Comparison of ENCODE assay signal across 8 cellular contexts in the genomic region with DNA sequence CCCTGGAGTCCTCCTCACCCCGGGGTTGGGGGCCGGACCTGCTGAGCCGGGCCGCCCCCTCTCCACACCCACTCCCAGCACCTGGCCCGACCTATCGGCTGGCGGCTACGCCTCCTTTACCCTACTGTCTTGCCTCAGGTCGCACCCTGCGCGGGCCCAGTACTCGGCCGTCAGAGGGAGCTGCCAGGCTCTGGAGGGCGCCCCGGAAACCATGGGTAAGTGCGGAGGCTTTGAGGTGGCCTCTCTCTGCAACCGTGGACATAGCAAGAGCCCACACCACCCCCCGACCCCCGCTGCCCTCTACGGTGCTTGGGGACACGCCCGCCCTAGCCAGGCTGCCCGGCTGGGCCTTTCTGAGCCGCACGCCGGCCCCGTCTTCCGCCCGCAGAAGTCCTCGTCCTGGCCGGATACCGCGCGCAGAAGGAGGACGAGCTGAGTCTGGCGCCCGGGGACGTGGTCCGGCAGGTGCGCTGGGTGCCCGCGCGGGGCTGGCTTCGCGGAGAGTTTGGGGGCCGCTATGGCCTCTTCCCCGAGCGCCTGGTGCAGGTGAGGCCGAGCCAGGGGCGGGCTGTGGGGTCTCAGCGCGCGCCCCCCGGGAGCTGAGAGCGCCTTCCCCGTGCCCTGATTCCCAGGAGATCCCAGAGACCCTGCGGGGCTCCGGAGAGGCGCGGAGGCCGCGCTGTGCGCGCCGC. TPM values are rescaled to one million over a fixed set of nuclear protein-coding genes. Genes with fewer than 3 reads are reported as not detected.
DNase-seq lines count a peak whose midpoint lies in the region; ATAC-seq and TF ChIP-seq lines count a peak whose summit lies in the region.

Gene SH3D21 (plus strand): TSS at position 159 of the 692 bp plus-strand sequence. CDS start 53 bp downstream, at position 212.

- no peaks in the 10 kb centered on the region for H3K27me3 ChIP-seq in upper lobe of right lung

- H3K36me3 ChIP-seq in KOPT-K1 (ENCODE audit: insufficient read depth, low read length) (peaks cover 48% of the 10 kb centered on the region), upper lobe of right lung (peaks cover 34% of the 10 kb centered on the region)

- TF ChIP-seq CTCF in GM10248 (IDR thresholded peaks at IDR 0.05; ENCODE audit: control extremely low read depth, extremely low read depth, low read depth, missing control alignments) (peak; percentile 26), WTC11 (IDR thresholded peaks at IDR 0.05) (no peak), upper lobe of right lung (IDR thresholded peaks at IDR 0.05) (no peak)

- intact Hi-C loops in upper lobe of right lung (cut with DNase I), result no loop called here

- peak; percentile 16 for ATAC-seq in GM21786 (IDR thresholded peaks at IDR 0.05; ENCODE audit: unreplicated experiment)
- peak; percentile 73 for ATAC-seq in WTC11
- ATAC-seq in upper lobe of right lung, result peak; percentile 81

- H3K9me3 ChIP-seq in KOPT-K1 (ENCODE audit: insufficient read depth, low read length, poor library complexity, severe bottlenecking) (no peaks in the 10 kb centered on the region), upper lobe of right lung (no peaks in the 10 kb centered on the region)

- peaks cover 40% of the 10 kb centered on the region for H3K36me3 Mint-ChIP-seq in WTC11

- peak within 1 kb of the TSS; percentile 70 for H3K4me3 ChIP-seq in upper lobe of right lung

- CTCF ChIA-PET in GM10248 (lab: Yijun Ruan, JAX) (interaction anchor here (0.7 to 2.2 kb wide), 13 partner anchors 9 to 171 kb away, joined by 3 to 11 read pairs (median 5); partner anchors contain the start of gene TRAPPC3), WTC11 (lab: Charles Lee) (interaction anchor here (0.8 to 2.3 kb wide), 21 partner anchors 10 to 270 kb away, joined by 3 to 32 read pairs (median 4); partner anchors contain the start of genes EVA1B, TEKT2 and TRAPPC3)

- no peaks in the 10 kb centered on the region for H3K27me3 Mint-ChIP-seq in WTC11 (ENCODE audit: low read depth)

- H3K9me3 Mint-ChIP-seq in WTC11, result no peaks in the 10 kb centered on the region

- peaks cover 17% of the 10 kb centered on the region for H3K4me1 Mint-ChIP-seq in WTC11

- peak within 1 kb of the TSS; percentile 94 for H3K27ac Mint-ChIP-seq in WTC11

- POLR2A ChIA-PET in GM10248 (lab: Yijun Ruan, JAX), result interaction anchor here (0.5 to 1.6 kb wide), 10 partner anchors 11 to 1169 kb away, joined by 3 to 5 read pairs (median 3); partner anchors contain the start of gene EVA1B
- POLR2A ChIA-PET in WTC11 (lab: Charles Lee), result interaction anchor here (0.6 to 2.6 kb wide), 12 partner anchors 10 to 157 kb away, joined by 3 to 77 read pairs (median 5); partner anchors contain the start of genes EVA1B, THRAP3 and TRAPPC3

- DNase-seq in GM10248 (ENCODE audit: extremely low spot score), result peak; percentile 51
- peak; percentile 82 for DNase-seq in WTC11 (ENCODE audit: low spot score)
- peak; percentile 36 for DNase-seq in effector CD4-positive, alpha-beta T cell
- DNase-seq in mucosa of gallbladder (ENCODE audit: low spot score), result peak; percentile 45
- peak; percentile 88 for DNase-seq in upper lobe of right lung
- DNase-seq in cerebellum (ENCODE audit: low spot score), result no peak

- H3K27ac ChIP-seq in KOPT-K1 (ENCODE audit: low read depth, low read length, poor library complexity, severe bottlenecking) (peak within 1 kb of the TSS; percentile 33), upper lobe of right lung (peak within 1 kb of the TSS; percentile 80)

- H3K4me3 Mint-ChIP-seq in WTC11, result peak within 1 kb of the TSS; percentile 99

- peaks cover 17% of the 10 kb centered on the region for H3K4me1 ChIP-seq in upper lobe of right lung

TF ChIP-seq in WTC11, 78 proteins besides CTCF, POLR2A, EP300 and RAD21 (continues in another document):
- TF ChIP-seq TP53 (CRISPR knock-in tag; IDR thresholded peaks at IDR 0.05), result 0 out of 2 replicates have a peak, but pooled peaks have one; percentile 52
- TF ChIP-seq, protein P1, sequence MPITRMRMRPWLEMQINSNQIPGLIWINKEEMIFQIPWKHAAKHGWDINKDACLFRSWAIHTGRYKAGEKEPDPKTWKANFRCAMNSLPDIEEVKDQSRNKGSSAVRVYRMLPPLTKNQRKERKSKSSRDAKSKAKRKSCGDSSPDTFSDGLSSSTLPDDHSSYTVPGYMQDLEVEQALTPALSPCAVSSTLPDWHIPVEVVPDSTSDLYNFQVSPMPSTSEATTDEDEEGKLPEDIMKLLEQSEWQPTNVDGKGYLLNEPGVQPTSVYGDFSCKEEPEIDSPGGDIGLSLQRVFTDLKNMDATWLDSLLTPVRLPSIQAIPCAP (CRISPR knock-in tag; IDR thresholded peaks at IDR 0.05), result 0 out of 2 replicates have a peak, but pooled peaks have one; percentile 41
- TF ChIP-seq ZBTB21 (CRISPR knock-in tag; IDR thresholded peaks at IDR 0.05; ENCODE audit: borderline replicate concordance), result peak; percentile 81
- TF ChIP-seq GABPB1 (CRISPR knock-in tag; IDR thresholded peaks at IDR 0.05), result 0 out of 2 replicates have a peak, but pooled peaks have one; percentile 37
- TF ChIP-seq, protein P2, sequence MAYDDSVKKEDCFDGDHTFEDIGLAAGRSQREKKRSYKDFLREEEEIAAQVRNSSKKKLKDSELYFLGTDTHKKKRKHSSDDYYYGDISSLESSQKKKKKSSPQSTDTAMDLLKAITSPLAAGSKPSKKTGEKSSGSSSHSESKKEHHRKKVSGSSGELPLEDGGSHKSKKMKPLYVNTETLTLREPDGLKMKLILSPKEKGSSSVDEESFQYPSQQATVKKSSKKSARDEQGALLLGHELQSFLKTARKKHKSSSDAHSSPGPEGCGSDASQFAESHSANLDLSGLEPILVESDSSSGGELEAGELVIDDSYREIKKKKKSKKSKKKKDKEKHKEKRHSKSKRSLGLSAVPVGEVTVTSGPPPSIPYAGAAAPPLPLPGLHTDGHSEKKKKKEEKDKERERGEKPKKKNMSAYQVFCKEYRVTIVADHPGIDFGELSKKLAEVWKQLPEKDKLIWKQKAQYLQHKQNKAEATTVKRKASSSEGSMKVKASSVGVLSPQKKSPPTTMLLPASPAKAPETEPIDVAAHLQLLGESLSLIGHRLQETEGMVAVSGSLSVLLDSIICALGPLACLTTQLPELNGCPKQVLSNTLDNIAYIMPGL (CRISPR knock-in tag; IDR thresholded peaks at IDR 0.05), result peak; percentile 92; the same call in 1 of the 2 replicates
- no peak for TF ChIP-seq ZNF512 (CRISPR knock-in tag; IDR thresholded peaks at IDR 0.05; ENCODE audit: borderline replicate concordance)
- TF ChIP-seq TEAD4 (CRISPR knock-in tag; IDR thresholded peaks at IDR 0.05), result no peak
- peak; percentile 59; the same call in 1 of the 2 replicates for TF ChIP-seq SP1 (CRISPR knock-in tag; conservative IDR thresholded peaks at IDR 0.05)
- TF ChIP-seq FOXK1 (CRISPR knock-in tag; IDR thresholded peaks at IDR 0.05), result peak; percentile 27; the same call in 1 of the 2 replicates
- peak; percentile 75; the same call in 1 of the 2 replicates for TF ChIP-seq KAT7 (CRISPR knock-in tag; IDR thresholded peaks at IDR 0.05; ENCODE audit: borderline replicate concordance)
- peak; percentile 27; the same call in 1 of the 2 replicates for TF ChIP-seq RELA (CRISPR knock-in tag; IDR thresholded peaks at IDR 0.05; ENCODE audit: borderline replicate concordance)
- 0 out of 2 replicates have a peak, but pooled peaks have one; percentile 85 for TF ChIP-seq ZNF138 (CRISPR knock-in tag; conservative IDR thresholded peaks at IDR 0.05)
- TF ChIP-seq ETV6 (CRISPR knock-in tag; IDR thresholded peaks at IDR 0.05), result peak; percentile 45; the same call in 1 of the 2 replicates
- TF ChIP-seq ELF4 (CRISPR knock-in tag; IDR thresholded peaks at IDR 0.05; ENCODE audit: low read depth), result 0 out of 2 replicates have a peak, but pooled peaks have one; percentile 43
- TF ChIP-seq EMX1 (CRISPR knock-in tag; IDR thresholded peaks at IDR 0.05), result 0 out of 2 replicates have a peak, but pooled peaks have one; percentile 38
- TF ChIP-seq USF2 (CRISPR knock-in tag; IDR thresholded peaks at IDR 0.05), result peak; percentile 13; the same call in 1 of the 2 replicates

RNA-seq across cellular contexts. Expression of gene SH3D21, which starts in this region (rescaled TPM):
- total RNA-seq in WTC11 (2021) (22.1 to 29.3 TPM (median 26.9 TPM) in 3 replicates), mucosa of gallbladder (12.1 TPM), upper lobe of right lung (10.2 TPM), cerebellum (5.4 TPM)

Comparison
In these comparisons a context has a peak if more than half of its experiments do, and no peak if none do; other contexts are left out.
1. ATAC-seq: peak in every context shown above with its lines; median percentile 81 in upper lobe of right lung; 73 in WTC11; 16 in GM21786.